8 cellular contexts compared by ENCODE assay signal in genomic region chr17:82400830-82401229, GRCh38. TPM values are rescaled to one million over a fixed set of nuclear protein-coding genes. Genes with fewer than 3 reads are reported as not detected.
A peak's percentile ranks its signal among the peaks of the same experiment; 100 is the strongest.
DNase-seq lines count a peak whose midpoint lies in the region; ATAC-seq and TF ChIP-seq lines count a peak whose summit lies in the region.

No MANE protein-coding gene starts in this region.

- H3K4me1 ChIP-seq in lung (ENCODE audit: control insufficient read depth in 2 of 2, insufficient read depth in 2 of 2, low read length in 2 of 2) (no peaks in the 10 kb centered on the region), thymus (ENCODE audit: control insufficient read depth, insufficient read depth, low read length) (peaks cover 13% of the 10 kb centered on the region)

- H3K9me3 ChIP-seq in lung (ENCODE audit: control insufficient read depth in 2 of 2, insufficient read depth in 1 of 2, low read length in 1 of 2) = no peaks in the 10 kb centered on the region
- no peaks in the 10 kb centered on the region for H3K9me3 ChIP-seq in thymus (ENCODE audit: control insufficient read depth)

- peak; percentile 63 for DNase-seq in CD14-positive monocyte (ENCODE audit: low spot score)
- DNase-seq in LHCN-M2 (ENCODE audit: low read depth) = peak; percentile 78
- DNase-seq in activated CD8-positive, alpha-beta memory T cell treated with anti-CD3 and anti-CD28 coated beads for 24 hours = peak; percentile 73
- DNase-seq in lung (ENCODE audit: low spot score) = no peak
- no peak for DNase-seq in epidermal melanocyte (ENCODE audit: insufficient read length, low spot score)
- no peak for DNase-seq in NCI-H446 (lab: John Stamatoyannopoulos, UW)

- peak overlapping the region; percentile 78 to 94 (median 88) for H3K27ac Mint-ChIP-seq in CD14-positive monocyte

- WGBS in lung, 2 donors = 30 to 71% methylated on average over 19 of the region's 19 CpGs
- WGBS in thymus = 8% methylated on average over 19 of the region's 19 CpGs

- ATAC-seq in lung (ENCODE audit: insufficient read depth, low FRiP score) = peak; percentile 69
- no peak for ATAC-seq in HG03025 (IDR thresholded peaks at IDR 0.05; ENCODE audit: low FRiP score, unreplicated experiment)

- intact Hi-C loops in CD14-positive monocyte (cut with micrococcal nuclease) = no loop called here

- peaks cover 1 to 6% (median 3%) of the 10 kb centered on the region in 3 donors for H3K27me3 Mint-ChIP-seq in CD14-positive monocyte (ENCODE audit: low read depth in 3 of 3)

- H3K27me3 ChIP-seq in lung (ENCODE audit: control insufficient read depth, insufficient read depth) = no peaks in the 10 kb centered on the region
- no peaks in the 10 kb centered on the region for H3K27me3 ChIP-seq in thymus (ENCODE audit: control insufficient read depth, insufficient read depth)

- H3K36me3 ChIP-seq in lung (ENCODE audit: control insufficient read depth in 2 of 2, insufficient read depth in 2 of 2, low read length in 2 of 2) = peaks cover 0 to 24% of the 10 kb centered on the region in 2 donors
- H3K36me3 ChIP-seq in thymus (ENCODE audit: control insufficient read depth, insufficient read depth) = peaks cover 10% of the 10 kb centered on the region

- H3K4me3 ChIP-seq in lung (no peak overlapping the region), thymus (ENCODE audit: low read length) (peak overlapping the region; percentile 37)

- no peak for TF ChIP-seq CTCF in CD14-positive monocyte (IDR thresholded peaks at IDR 0.05)
- no peak for TF ChIP-seq CTCF in lung (IDR thresholded peaks at IDR 0.05; ENCODE audit: control extremely low read depth, extremely low read depth)

- no peaks in the 10 kb centered on the region for H3K9me3 Mint-ChIP-seq in CD14-positive monocyte

- H3K4me3 Mint-ChIP-seq in CD14-positive monocyte = peak overlapping the region; percentile 84 to 94

- no peak overlapping the region for H3K27ac ChIP-seq in lung (ENCODE audit: low read depth in 1 of 2, low read length in 1 of 2)
- H3K27ac ChIP-seq in thymus (ENCODE audit: low read depth) = peak overlapping the region; percentile 36

- peaks cover 27% of the 10 kb centered on the region for H3K4me1 Mint-ChIP-seq in CD14-positive monocyte

- H3K36me3 Mint-ChIP-seq in CD14-positive monocyte = peaks cover 23 to 51% of the 10 kb centered on the region in 2 donors

RNA-seq across cellular contexts. Expression of gene HEXD, which starts 17.3 kb away (rescaled TPM):
- polyA plus RNA-seq in CD14-positive monocyte (10 to 100 TPM in 1 of 2 donors, 1 to 10 TPM in 1; 8.9 to 12.7 TPM), lung (10 to 100 TPM; 28.4 to 57.3 TPM), thymus (186 TPM)
- total RNA-seq in LHCN-M2 (2014; rRNA removed) (12.0 and 14.6 TPM in 2 replicates), lung (10 to 100 TPM; 36.9 to 37.8 TPM)
- 8.3 TPM for polyA plus RNA-seq in LHCN-M2 (2012)

RNA-seq across cellular contexts. Expression of gene OGFOD3, which starts 17.6 kb away (rescaled TPM):
- polyA plus RNA-seq in CD14-positive monocyte (10 to 100 TPM; 25.2 to 36.4 TPM), lung (10 to 100 TPM; 28.2 to 31.4 TPM), thymus (14.1 TPM)
- total RNA-seq in LHCN-M2 (2014; rRNA removed) (28.7 and 45.0 TPM in 2 replicates), lung (10 to 100 TPM; 20.6 to 41.6 TPM)
- 26.3 TPM for polyA plus RNA-seq in LHCN-M2 (2012)

RNA-seq across cellular contexts. Expression of gene UTS2R, which starts 29.3 kb away (rescaled TPM):
- polyA plus RNA-seq in CD14-positive monocyte (not detected), lung (not detected), thymus (0.07 TPM)
- total RNA-seq in LHCN-M2 (2014; rRNA removed) (0.11 TPM in 1 of 2 replicates, not detected in the other), lung (under 1 TPM in 1 of 2 donors, not detected in 1; 0.17 TPM)
- polyA plus RNA-seq in LHCN-M2 (2012) = 0.27 TPM

RNA-seq across cellular contexts. Expression of gene TEX19, which starts 41.8 kb away (rescaled TPM):
- polyA plus RNA-seq in CD14-positive monocyte = not detected
- total RNA-seq in LHCN-M2 (2014; rRNA removed) = 0.06 TPM in 2 replicates
- polyA plus RNA-seq in LHCN-M2 (2012) = 0.04 TPM
- total RNA-seq in lung = not detected
- polyA plus RNA-seq in lung = under 1 TPM in 1 of 2 donors, not detected in 1; 0.03 TPM
- polyA plus RNA-seq in thymus = 0.02 TPM

RNA-seq across cellular contexts. Expression of gene CYBC1, which starts 49.7 kb away (rescaled TPM):
- polyA plus RNA-seq in CD14-positive monocyte (100 to 1,000 TPM; 160 to 217 TPM), lung (100 to 1,000 TPM in 1 of 2 donors, 10 to 100 TPM in 1; 37.4 to 144 TPM), thymus (103 TPM)
- total RNA-seq in LHCN-M2 (2014; rRNA removed) (83.5 and 107 TPM in 2 replicates), lung (100 to 1,000 TPM in 1 of 2 donors, 10 to 100 TPM in 1; 76.4 to 108 TPM)
- polyA plus RNA-seq in LHCN-M2 (2012) = 46.1 TPM

Comparison
In these comparisons a context has a peak if more than half of its experiments do, and no peak if none do; other contexts are left out.
1. DNase-seq: peak in CD14-positive monocyte (single experiment), LHCN-M2 (single experiment) and activated CD8-positive, alpha-beta memory T cell treated with anti-CD3 and anti-CD28 coated beads for 24 hours (single experiment); none in lung (single experiment), epidermal melanocyte (single experiment) and NCI-H446 (0 of 2).